ENCODE assay signal across 22 cellular contexts in the genomic region with DNA sequence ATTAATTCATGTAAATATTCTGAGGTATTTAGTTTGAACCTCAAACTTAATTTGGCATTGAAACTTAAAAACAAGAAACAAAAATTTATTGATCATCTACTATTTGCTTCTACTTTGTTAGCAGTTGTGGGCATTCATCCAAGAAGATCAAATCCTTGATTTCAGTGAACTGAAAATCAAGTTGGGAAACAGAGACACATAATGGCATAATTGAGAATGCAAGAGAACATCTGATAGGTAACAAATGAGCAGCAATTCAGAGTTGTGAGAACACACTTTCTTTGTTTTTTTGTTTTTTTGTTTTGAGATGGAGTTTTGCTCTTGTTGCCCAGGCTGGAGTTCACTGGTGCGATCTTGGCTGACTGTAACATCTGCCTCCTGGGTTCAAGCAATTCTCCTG. TPM values are rescaled to one million over a fixed set of nuclear protein-coding genes. Genes with fewer than 3 reads are reported as not detected.
DNase-seq lines count a peak whose midpoint lies in the region; ATAC-seq, FAIRE-seq and TF ChIP-seq lines count a peak whose summit lies in the region.
"Had no signal": no experiment of that assay in that cellular context is flagged by ENCODE, and none has a peak within 500 bp of the region (broad histone marks: within the 10 kb centered on the region; RNA-seq: fewer than 3 reads in every experiment).

No MANE protein-coding gene starts in this region.

- no peak for TF ChIP-seq EP300 in HepG2 (IDR thresholded peaks at IDR 0.05; ENCODE audit: low read depth in 2 of 2, low read length in 2 of 2)
- TF ChIP-seq EP300 in HepG2 (CRISPR knock-in tag; IDR thresholded peaks at IDR 0.05; ENCODE audit: borderline replicate concordance), result no peak

- H3K36me3 ChIP-seq in right lobe of liver (no peaks in the 10 kb centered on the region), HepG2 (replicated peaks in 1 of 2; ENCODE audit: control insufficient read depth in 1 of 2, insufficient read depth in 2 of 2, low read length in 2 of 2) (no peaks in the 10 kb centered on the region)
- H3K36me3 ChIP-seq: BLaER1 treated with 17β-estradiol and CSF1 and Interleukin-3, amounts not matched to agents 10 nM and 100 nM had no signal

- no peaks in the 10 kb centered on the region for H3K79me2 ChIP-seq in HepG2 (ENCODE audit: insufficient read depth, low read length)

- no peak overlapping the region for H3K4me2 ChIP-seq in HepG2 (ENCODE audit: low read depth, low read length)
- H3K4me2 ChIP-seq: A549; BLaER1 treated with 17β-estradiol and CSF1 and Interleukin-3, amounts not matched to agents 10 nM and 100 nM had no signal

- H2AFZ ChIP-seq in HepG2 (ENCODE audit: low read length), result no peak overlapping the region

- no peak overlapping the region for H3K27ac ChIP-seq in right lobe of liver
- no peak overlapping the region for H3K27ac ChIP-seq in HepG2 (ENCODE audit: extremely low read length, insufficient read depth, low read length)
- H3K27ac ChIP-seq in foreskin keratinocyte, result no peak overlapping the region
- H3K27ac ChIP-seq: 22Rv1; A549; BLaER1 treated with 17β-estradiol and CSF1 and Interleukin-3, amounts not matched to agents 10 nM and 100 nM; C4-2B had no signal

- intact Hi-C loops in right lobe of liver (cut with DNase I) (no loop called here), HepG2 (cut with micrococcal nuclease; ENCODE audit: unreplicated experiment) (no loop called here)

- ATAC-seq in right lobe of liver (peak in 3 of 4 donors; percentile 30 to 63 (median 59)), HepG2 (no peak), foreskin keratinocyte (no peak)
- ATAC-seq: A549; CD8-positive, alpha-beta T cell; GM12878 had no signal

- H4K20me1 ChIP-seq in HepG2 (ENCODE audit: insufficient read depth, low read length), result no peaks in the 10 kb centered on the region
- H4K20me1 ChIP-seq: BLaER1 treated with 17β-estradiol and CSF1 and Interleukin-3, amounts not matched to agents 10 nM and 100 nM had no signal

- H3K9ac ChIP-seq in HepG2 (ENCODE audit: insufficient read depth, low read depth, low read length), result no peak overlapping the region
- H3K9ac ChIP-seq: BLaER1 treated with 17β-estradiol and CSF1 and Interleukin-3, amounts not matched to agents 10 nM and 100 nM had no signal

- no peak for TF ChIP-seq RAD21 in HepG2 (CRISPR knock-in tag; IDR thresholded peaks at IDR 0.05)

- in situ Hi-C loops in HepG2 (cut with HindIII; ENCODE audit: extremely low pct_ligation_motif_present, low pct_unique_long_range_greater_than_20kb), result no loop called here

- H3K9me3 ChIP-seq in right lobe of liver (no peaks in the 10 kb centered on the region), HepG2 (ENCODE audit: low read length) (no peaks in the 10 kb centered on the region)
- H3K9me3 ChIP-seq: A549; BLaER1 treated with 17β-estradiol and CSF1 and Interleukin-3, amounts not matched to agents 10 nM and 100 nM had no signal

- no peak for DNase-seq in right lobe of liver
- no peak for DNase-seq in HepG2 (ENCODE audit: low spot score)
- DNase-seq in foreskin keratinocyte, result no peak
- DNase-seq in GM12892 (ENCODE audit: insufficient read length), result no peak
- no peak for DNase-seq in stimulated activated CD4-positive, alpha-beta T cell treated with anti-CD3 and anti-CD28 coated beads, Interleukin-4, amount 100 ng/mL, for 1 hour
- DNase-seq: AML-193; CD4-positive, alpha-beta T cell; CD8-positive, alpha-beta T cell; COR-L47; DMS 273 treated with DMSO at 0.1 percent for 48 hours; DMS153; DMS53; DMS79; DND-41; EL; GDM1 had no signal

- TF ChIP-seq POLR2A in right lobe of liver (IDR thresholded peaks at IDR 0.05), result no peak
- no peak for TF ChIP-seq POLR2A in HepG2 (IDR thresholded peaks at IDR 0.05; ENCODE audit: insufficient read depth in 1 of 2, low read depth in 2 of 2, low read length in 2 of 2)
- TF ChIP-seq POLR2A in GM12892 (IDR thresholded peaks at IDR 0.05; ENCODE audit: low read depth, low read length), result no peak

- TF ChIP-seq CTCF in right lobe of liver (IDR thresholded peaks at IDR 0.05) (peak in 1 of 4 donors; percentile 15), HepG2 (CRISPR knock-in tag; IDR thresholded peaks at IDR 0.05) (no peak), foreskin keratinocyte (conservative IDR thresholded peaks at IDR 0.05) (peak; percentile 16)

- BruUV-seq in HepG2 (replicated peaks; lab: Mats Ljungman, UMichigan), result no TSS peak

- 40% methylated on average over 1 of the region's 1 CpG for WGBS in right lobe of liver (ENCODE audit: insufficient coverage, low coverage, low lambda C conversion rate, missing lambda C conversion rate)
- 81% methylated on average over 1 of the region's 1 CpG for WGBS in HepG2 (ENCODE audit: low lambda C conversion rate)

- H3K4me3 ChIP-seq in right lobe of liver (no peak overlapping the region), HepG2 (replicated peaks in 1 of 3; ENCODE audit: insufficient read depth in 1 of 3, low read depth in 2 of 3, low read length in 3 of 3) (no peak overlapping the region)
- H3K4me3 ChIP-seq: A549; BLaER1 treated with 17β-estradiol and CSF1 and Interleukin-3, amounts not matched to agents 10 nM and 100 nM; GM12878 had no signal

- FAIRE-seq in HepG2 (lab: Jason Lieb, UNC) (no peak), GM12892 (lab: Jason Lieb, UNC) (no peak)
- FAIRE-seq: A549, GM12878 had no signal

- POLR2A ChIA-PET in HepG2 (lab: Yijun Ruan, JAX), result no interaction called here

- H3K27me3 ChIP-seq in right lobe of liver (no peaks in the 10 kb centered on the region), HepG2 (ENCODE audit: control insufficient read depth in 1 of 2, insufficient read depth in 2 of 2, low read length in 2 of 2) (peaks cover 0 to 8% of the 10 kb centered on the region in 2 experiments; a peak in 1 of 5 replicates), foreskin keratinocyte (peaks cover 28% of the 10 kb centered on the region)
- H3K27me3 ChIP-seq: BLaER1 treated with 17β-estradiol and CSF1 and Interleukin-3, amounts not matched to agents 10 nM and 100 nM had no signal

- H3K4me1 ChIP-seq in right lobe of liver, result peaks cover 0 to 25% (median 5%) of the 10 kb centered on the region in 4 donors
- no peaks in the 10 kb centered on the region for H3K4me1 ChIP-seq in HepG2 (ENCODE audit: insufficient read depth, low read length)
- H3K4me1 ChIP-seq in foreskin keratinocyte, result no peaks in the 10 kb centered on the region
- H3K4me1 ChIP-seq: A549; BLaER1 treated with 17β-estradiol and CSF1 and Interleukin-3, amounts not matched to agents 10 nM and 100 nM had no signal

- CTCF ChIA-PET in HepG2 (lab: Yijun Ruan, JAX; ENCODE audit: low intra/inter-chr PET ratio, low total read pairs), result no interaction called here

TF ChIP-seq in HepG2, 621 proteins besides CTCF, POLR2A, EP300 and RAD21 (continues in another document):
- no peak for TF ChIP-seq PHF8 (CRISPR knock-in tag; IDR thresholded peaks at IDR 0.05)
- no peak for TF ChIP-seq SCMH1 (CRISPR knock-in tag; IDR thresholded peaks at IDR 0.05; ENCODE audit: borderline replicate concordance)
- TF ChIP-seq CEBPB (IDR thresholded peaks at IDR 0.05; ENCODE audit: borderline replicate concordance, low read depth, low read length), result no peak
- TF ChIP-seq, protein P1, sequence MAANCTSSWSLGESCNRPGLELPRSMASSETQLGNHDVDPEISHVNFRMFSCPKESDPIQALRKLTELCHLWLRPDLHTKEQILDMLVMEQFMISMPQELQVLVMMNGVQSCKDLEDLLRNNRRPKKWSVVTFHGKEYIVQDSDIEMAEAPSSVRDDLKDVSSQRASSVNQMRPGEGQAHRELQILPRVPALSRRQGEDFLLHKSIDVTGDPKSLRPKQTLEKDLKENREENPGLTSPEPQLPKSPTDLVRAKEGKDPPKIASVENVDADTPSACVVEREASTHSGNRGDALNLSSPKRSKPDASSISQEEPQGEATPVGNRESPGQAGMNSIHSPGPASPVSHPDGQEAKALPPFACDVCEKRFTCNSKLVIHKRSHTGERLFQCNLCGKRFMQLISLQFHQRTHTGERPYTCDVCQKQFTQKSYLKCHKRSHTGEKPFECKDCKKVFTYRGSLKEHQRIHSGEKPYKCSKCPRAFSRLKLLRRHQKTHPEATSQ (CRISPR knock-in tag; IDR thresholded peaks at IDR 0.05; ENCODE audit: borderline replicate concordance), result no peak

RNA-seq across cellular contexts. Expression of a gene that starts 33.9 kb away (rescaled TPM):
- under 1 TPM; 0.04 to 0.64 (median 0.40) TPM for total RNA-seq in right lobe of liver
- total RNA-seq in HepG2 (2016; rRNA removed; fragmentation: Illumina TruSeq; extraction: Trizol), result 0.64 and 0.81 TPM in 2 replicates
- 0.44 and 0.71 TPM in 2 replicates for total RNA-seq in HepG2 (2016; cell fraction: cytosol; rRNA removed; fragmentation: Illumina TruSeq; extraction: Trizol; ENCODE audit: low read depth)
- total RNA-seq in HepG2 (2016; cell fraction: insoluble cytoplasmic fraction; rRNA removed; fragmentation: Illumina TruSeq; extraction: Trizol), result 0.54 and 0.61 TPM in 2 replicates
- total RNA-seq in HepG2 (2016; cell fraction: membrane; rRNA removed; fragmentation: Illumina TruSeq; extraction: Trizol), result 0.48 and 0.59 TPM in 2 replicates
- 1.1 and 1.4 TPM in 2 replicates for total RNA-seq in HepG2 (2016; cell fraction: nucleus; rRNA removed; fragmentation: Illumina TruSeq; extraction: Trizol)
- 0.05 and 0.07 TPM in 2 replicates for polyA plus RNA-seq in HepG2 (2011; rRNA removed)
- 0.01 and 0.08 TPM in 2 replicates for polyA plus RNA-seq in HepG2 (2011; cell fraction: cytosol; rRNA removed)
- 0.21 and 0.24 TPM in 2 replicates for polyA plus RNA-seq in HepG2 (2011; cell fraction: nucleus; rRNA removed)
- 0.21 TPM in 1 of 2 replicates, not detected in the other for polyA plus RNA-seq in HepG2 (2012)
- 0.17 and 0.23 TPM in 2 replicates for polyA plus RNA-seq in HepG2 (2016; cell fraction: cytosol; fragmentation: Illumina TruSeq; extraction: Trizol; ENCODE audit: low read depth)
- 0.08 and 0.13 TPM in 2 replicates for polyA plus RNA-seq in HepG2 (2016; cell fraction: insoluble cytoplasmic fraction; fragmentation: Illumina TruSeq; extraction: Trizol; ENCODE audit: low read depth)
- polyA plus RNA-seq in HepG2 (2016; cell fraction: membrane; fragmentation: Illumina TruSeq; extraction: Trizol; ENCODE audit: low read depth), result 0.24 and 0.39 TPM in 2 replicates
- 0.52 and 1.2 TPM in 2 replicates for polyA plus RNA-seq in HepG2 (2016; cell fraction: nucleus; fragmentation: Illumina TruSeq; extraction: Trizol; ENCODE audit: insufficient read depth, low read depth)
- 0.12 and 0.21 TPM in 2 replicates for polyA minus RNA-seq in HepG2 (2011; rRNA and poly(A)+ RNA removed; ENCODE audit: low replicate concordance)
- polyA minus RNA-seq in HepG2 (2011; cell fraction: cytosol; rRNA and poly(A)+ RNA removed), result 0.10 and 0.70 TPM in 2 replicates
- polyA minus RNA-seq in HepG2 (2011; cell fraction: nucleus; rRNA and poly(A)+ RNA removed), result 0.50 and 2.3 TPM in 2 replicates
- 0.34 and 0.35 TPM in 2 replicates for total RNA-seq in foreskin keratinocyte
- 0.02 and 0.08 TPM in 2 replicates for polyA plus RNA-seq in foreskin keratinocyte
- polyA plus RNA-seq in GM12892 (2012; ENCODE audit: missing spikeins), result 0.25 TPM
- total RNA-seq: G401 had no signal

Comparison
In these comparisons a context has a peak if more than half of its experiments do, and no peak if none do; other contexts are left out.
1. ATAC-seq: peak in right lobe of liver (3 of 4); none in HepG2 (single experiment) and foreskin keratinocyte (single experiment).